In genomic region chr2:191748050-191748449, GRCh38 we compare ENCODE assay signal across 12 cellular contexts.
DNase-seq lines count a peak whose midpoint lies in the region; ATAC-seq and TF ChIP-seq lines count a peak whose summit lies in the region.
"Had no signal": no experiment of that assay in that cellular context is flagged by ENCODE, and none has a peak within 500 bp of the region (broad histone marks: within the 10 kb centered on the region; RNA-seq: fewer than 3 reads in every experiment).

No MANE protein-coding gene starts in this region.

- TF ChIP-seq CTCF in MM.1S (IDR thresholded peaks at IDR 0.05; ENCODE audit: low read length) (no peak), heart right ventricle (IDR thresholded peaks at IDR 0.05) (no peak)

- no peak overlapping the region for H3K9ac ChIP-seq in MM.1S (ENCODE audit: low read length)

- H3K27ac ChIP-seq in MM.1S (ENCODE audit: low read length), result peak overlapping the region; percentile 44; the same call in 1 of the 2 replicates
- no peak overlapping the region for H3K27ac ChIP-seq in heart right ventricle
- H3K27ac ChIP-seq: gastrocnemius medialis had no signal

- H3K4me3 ChIP-seq in MM.1S (ENCODE audit: low read length) (no peak overlapping the region), heart right ventricle (no peak overlapping the region)
- H3K4me3 ChIP-seq: gastrocnemius medialis had no signal

- no peaks in the 10 kb centered on the region for H3K9me2 ChIP-seq in MM.1S (replicated peaks; ENCODE audit: insufficient read depth, low read length)

- H3K4me2 ChIP-seq in MM.1S (ENCODE audit: low read depth, low read length), result peak overlapping the region; percentile 51

- H4K20me1 ChIP-seq in MM.1S (ENCODE audit: insufficient read depth, low read length), result no peaks in the 10 kb centered on the region

- H3K27me3 ChIP-seq in MM.1S (replicated peaks; ENCODE audit: insufficient read depth, low read length), result no peaks in the 10 kb centered on the region
- H3K27me3 ChIP-seq in heart right ventricle, result peaks cover 0 to 4% (median 0%) of the 10 kb centered on the region in 7 donors
- H3K27me3 ChIP-seq: gastrocnemius medialis had no signal

- no peaks in the 10 kb centered on the region for H3K36me3 Mint-ChIP-seq in activated naive CD8-positive, alpha-beta T cell treated with anti-CD3 and anti-CD28 coated beads, Interleukin-2, amount 50 U/mL, for 24 hours (ENCODE audit: low read depth)
- H3K36me3 Mint-ChIP-seq in activated naive CD8-positive, alpha-beta T cell treated with anti-CD3 and anti-CD28 coated beads for 36 hours, result peaks cover 1% of the 10 kb centered on the region
- no peaks in the 10 kb centered on the region for H3K36me3 Mint-ChIP-seq in stimulated activated effector memory CD8-positive, alpha-beta T cell treated with anti-CD3 and anti-CD28 coated beads, Interleukin-12 subunit alpha, Interleukin-12 subunit beta, amount 100 ng/mL, for 72 hours

- H3K36me3 ChIP-seq in MM.1S (replicated peaks; ENCODE audit: insufficient read depth, low read length) (no peaks in the 10 kb centered on the region), heart right ventricle (no peaks in the 10 kb centered on the region)
- H3K36me3 ChIP-seq: gastrocnemius medialis had no signal

- peak; percentile 37 for ATAC-seq in activated naive CD8-positive, alpha-beta T cell treated with anti-CD3 and anti-CD28 coated beads, Interleukin-2, amount 50 U/mL, for 24 hours
- ATAC-seq in HG02763 (IDR thresholded peaks at IDR 0.05; ENCODE audit: unreplicated experiment) (peak; percentile 33), heart right ventricle (no peak)
- ATAC-seq in stimulated activated effector memory CD8-positive, alpha-beta T cell treated with anti-CD3 and anti-CD28 coated beads, Interleukin-12 subunit alpha, Interleukin-12 subunit beta, amount 100 ng/mL, for 72 hours, result peak; percentile 73
- ATAC-seq: gastrocnemius medialis had no signal

- 73 to 80% methylated on average over 3 of the region's 3 CpGs for WGBS in heart right ventricle, 2 donors

- H2AFZ ChIP-seq in MM.1S (ENCODE audit: low read length), result no peak overlapping the region

- H3K9me3 Mint-ChIP-seq in activated naive CD8-positive, alpha-beta T cell treated with anti-CD3 and anti-CD28 coated beads, Interleukin-2, amount 50 U/mL, for 24 hours, result no peaks in the 10 kb centered on the region
- no peaks in the 10 kb centered on the region for H3K9me3 Mint-ChIP-seq in activated naive CD8-positive, alpha-beta T cell treated with anti-CD3 and anti-CD28 coated beads for 36 hours
- H3K9me3 Mint-ChIP-seq in stimulated activated effector memory CD8-positive, alpha-beta T cell treated with anti-CD3 and anti-CD28 coated beads, Interleukin-12 subunit alpha, Interleukin-12 subunit beta, amount 100 ng/mL, for 72 hours, result no peaks in the 10 kb centered on the region

- 0 out of 2 replicates have a peak, but pooled peaks cover 5% of the 10 kb centered on the region for H3F3A ChIP-seq in MM.1S (ENCODE audit: insufficient read depth, low read length)

- no peak for DNase-seq in activated naive CD8-positive, alpha-beta T cell treated with anti-CD3 and anti-CD28 coated beads, Interleukin-2, amount 50 U/mL, for 24 hours
- no peak for DNase-seq in activated naive CD8-positive, alpha-beta T cell treated with anti-CD3 and anti-CD28 coated beads for 36 hours
- no peak for DNase-seq in MM.1S
- no peak for DNase-seq in stimulated activated effector memory CD8-positive, alpha-beta T cell treated with anti-CD3 and anti-CD28 coated beads, Interleukin-12 subunit alpha, Interleukin-12 subunit beta, amount 100 ng/mL, for 72 hours (ENCODE audit: low spot score in 2 of 2)
- no peak for DNase-seq in DMS 273 (lab: John Stamatoyannopoulos, UW; ENCODE audit: unreplicated experiment)
- DNase-seq in SIG-M5 (lab: John Stamatoyannopoulos, UW), result no peak
- DNase-seq in heart right ventricle, result no peak
- DNase-seq: activated naive CD4-positive, alpha-beta T cell; gastrocnemius medialis; NCI-H526 treated with DMSO at 0.1 percent for 48 hours; stimulated activated CD4-positive, alpha-beta T cell treated with anti-CD3 and anti-CD28 coated beads, Interleukin-4, amount 100 ng/mL, for 4 hours had no signal

- peaks cover 18% of the 10 kb centered on the region for H3K27me3 Mint-ChIP-seq in activated naive CD8-positive, alpha-beta T cell treated with anti-CD3 and anti-CD28 coated beads, Interleukin-2, amount 50 U/mL, for 24 hours
- peaks cover 56% of the 10 kb centered on the region for H3K27me3 Mint-ChIP-seq in activated naive CD8-positive, alpha-beta T cell treated with anti-CD3 and anti-CD28 coated beads for 36 hours

- no peak overlapping the region for H3K27ac Mint-ChIP-seq in activated naive CD8-positive, alpha-beta T cell treated with anti-CD3 and anti-CD28 coated beads, Interleukin-2, amount 50 U/mL, for 24 hours
- H3K27ac Mint-ChIP-seq in activated naive CD8-positive, alpha-beta T cell treated with anti-CD3 and anti-CD28 coated beads for 36 hours, result no peak overlapping the region
- no peak overlapping the region for H3K27ac Mint-ChIP-seq in stimulated activated effector memory CD8-positive, alpha-beta T cell treated with anti-CD3 and anti-CD28 coated beads, Interleukin-12 subunit alpha, Interleukin-12 subunit beta, amount 100 ng/mL, for 72 hours

- no peak overlapping the region for H3K4me3 Mint-ChIP-seq in activated naive CD8-positive, alpha-beta T cell treated with anti-CD3 and anti-CD28 coated beads, Interleukin-2, amount 50 U/mL, for 24 hours
- H3K4me3 Mint-ChIP-seq in activated naive CD8-positive, alpha-beta T cell treated with anti-CD3 and anti-CD28 coated beads for 36 hours, result no peak overlapping the region
- no peak overlapping the region for H3K4me3 Mint-ChIP-seq in stimulated activated effector memory CD8-positive, alpha-beta T cell treated with anti-CD3 and anti-CD28 coated beads, Interleukin-12 subunit alpha, Interleukin-12 subunit beta, amount 100 ng/mL, for 72 hours

- peaks cover 20% of the 10 kb centered on the region for H3K4me1 ChIP-seq in MM.1S (ENCODE audit: low read length)
- H3K4me1 ChIP-seq in heart right ventricle, result no peaks in the 10 kb centered on the region

- H3K4me1 Mint-ChIP-seq in activated naive CD8-positive, alpha-beta T cell treated with anti-CD3 and anti-CD28 coated beads, Interleukin-2, amount 50 U/mL, for 24 hours, result peaks cover 14% of the 10 kb centered on the region
- H3K4me1 Mint-ChIP-seq in activated naive CD8-positive, alpha-beta T cell treated with anti-CD3 and anti-CD28 coated beads for 36 hours, result peaks cover 6% of the 10 kb centered on the region
- peaks cover 7% of the 10 kb centered on the region for H3K4me1 Mint-ChIP-seq in stimulated activated effector memory CD8-positive, alpha-beta T cell treated with anti-CD3 and anti-CD28 coated beads, Interleukin-12 subunit alpha, Interleukin-12 subunit beta, amount 100 ng/mL, for 72 hours

- H3K9me3 ChIP-seq in MM.1S (replicated peaks; ENCODE audit: insufficient read depth, low read length), result no peaks in the 10 kb centered on the region
- no peaks in the 10 kb centered on the region for H3K9me3 ChIP-seq in heart right ventricle
- H3K9me3 ChIP-seq: gastrocnemius medialis had no signal

- no peaks in the 10 kb centered on the region for H3K79me2 ChIP-seq in MM.1S (ENCODE audit: low read length)

- intact Hi-C loops in heart right ventricle (cut with DNase I), result no loop called here

Comparison
In these comparisons a context has a peak if more than half of its experiments do, and no peak if none do; other contexts are left out.
1. ATAC-seq: peak in activated naive CD8-positive, alpha-beta T cell treated with anti-CD3 and anti-CD28 coated beads, Interleukin-2, amount 50 U/mL, for 24 hours (single experiment), HG02763 (single experiment) and stimulated activated effector memory CD8-positive, alpha-beta T cell treated with anti-CD3 and anti-CD28 coated beads, Interleukin-12 subunit alpha, Interleukin-12 subunit beta, amount 100 ng/mL, for 72 hours (single experiment); none in heart right ventricle (0 of 8).